Comparison of ENCODE assay signal across 19 cellular contexts in genomic region chr11:104522650-104523049, GRCh38.
A peak's percentile ranks its signal among the peaks of the same experiment; 100 is the strongest.
DNase-seq lines count a peak whose midpoint lies in the region; ATAC-seq and TF ChIP-seq lines count a peak whose summit lies in the region.
"Had no signal": no experiment of that assay in that cellular context is flagged by ENCODE, and none has a peak within 500 bp of the region (broad histone marks: within the 10 kb centered on the region; RNA-seq: fewer than 3 reads in every experiment).

No MANE protein-coding gene starts in this region.

- no peak overlapping the region for H2AFZ ChIP-seq in fibroblast of lung (ENCODE audit: low read length)

- DNase-seq in Right ventricle myocardium superior, result no peak
- no peak for DNase-seq in left ventricle myocardium inferior
- peak; percentile 2 for DNase-seq in SK-N-DZ (ENCODE audit: low spot score)
- DNase-seq in fibroblast of lung (ENCODE audit: low read depth in 2 of 2), result peak; percentile 24 to 30
- no peak for DNase-seq in KG1 (lab: John Stamatoyannopoulos, UW)
- DNase-seq in NCI-H187 (lab: John Stamatoyannopoulos, UW), result no peak
- DNase-seq in SW480 (ENCODE audit: low spot score), result no peak
- DNase-seq: activated CD4-positive, alpha-beta T cell treated with anti-CD3 and anti-CD28 coated beads for 36 hours; CD8-positive, alpha-beta T cell; central memory CD4-positive, alpha-beta T cell; effector memory CD4-positive, alpha-beta T cell; H7; midbrain; NCI-H2029; NCI-H69; stimulated activated CD4-positive, alpha-beta T cell treated with anti-CD3 and anti-CD28 coated beads, Interleukin-15, amount 100 ng/mL, for 24 hours; stimulated activated naive CD4-positive, alpha-beta T cell; thyroid gland had no signal

- intact Hi-C loops in Right ventricle myocardium superior (cut with DNase I) (no loop called here), left ventricle myocardium inferior (cut with micrococcal nuclease) (no loop called here)

- H3K4me1 ChIP-seq in left ventricle myocardium inferior (peaks cover 11% of the 10 kb centered on the region), fibroblast of lung (ENCODE audit: control insufficient read depth, extremely low read depth, insufficient read depth, low read length) (no peaks in the 10 kb centered on the region)
- H3K4me1 ChIP-seq: thyroid gland had no signal

- no peaks in the 10 kb centered on the region for H3K27me3 ChIP-seq in left ventricle myocardium inferior (ENCODE audit: low read depth)
- H3K27me3 ChIP-seq in fibroblast of lung (ENCODE audit: control insufficient read depth, insufficient read depth, low read length), result no peaks in the 10 kb centered on the region
- H3K27me3 ChIP-seq: thyroid gland had no signal

- no peaks in the 10 kb centered on the region for H4K20me1 ChIP-seq in fibroblast of lung (ENCODE audit: control insufficient read depth, extremely low read depth, insufficient read depth, low read length)

- no peak overlapping the region for H3K27ac ChIP-seq in left ventricle myocardium inferior (replicated peaks)
- H3K27ac ChIP-seq in fibroblast of lung (ENCODE audit: insufficient read depth, low read length), result no peak overlapping the region
- H3K27ac ChIP-seq: thyroid gland had no signal

- no peak overlapping the region for H3K4me2 ChIP-seq in fibroblast of lung (ENCODE audit: extremely low read depth, insufficient read depth, low read length)

- H3K36me3 ChIP-seq in left ventricle myocardium inferior (no peaks in the 10 kb centered on the region), fibroblast of lung (ENCODE audit: control insufficient read depth, insufficient read depth, low read length) (no peaks in the 10 kb centered on the region)
- H3K36me3 ChIP-seq: thyroid gland had no signal

- no peaks in the 10 kb centered on the region for H3K79me2 ChIP-seq in fibroblast of lung (ENCODE audit: control insufficient read depth, insufficient read depth, low read length)

- TF ChIP-seq CTCF in left ventricle myocardium inferior (IDR thresholded peaks at IDR 0.05; ENCODE audit: borderline replicate concordance) (no peak), fibroblast of lung (conservative IDR thresholded peaks at IDR 0.05 in 1 of 2, IDR thresholded peaks at IDR 0.05 in 1 of 2; ENCODE audit: low read depth in 1 of 2, low read length in 2 of 2) (no peak)

- no peaks in the 10 kb centered on the region for H3K9me3 ChIP-seq in left ventricle myocardium inferior (replicated peaks)
- no peaks in the 10 kb centered on the region for H3K9me3 ChIP-seq in fibroblast of lung (ENCODE audit: control insufficient read depth, insufficient read depth, low read depth, low read length)
- H3K9me3 ChIP-seq: thyroid gland had no signal

- no peak overlapping the region for H3K9ac ChIP-seq in fibroblast of lung (ENCODE audit: insufficient read depth, low read length)

- no peak overlapping the region for H3K4me3 ChIP-seq in left ventricle myocardium inferior
- H3K4me3 ChIP-seq in fibroblast of lung (replicated peaks in 1 of 4; ENCODE audit: control extremely low read depth in 1 of 4, insufficient read depth in 1 of 4, low read depth in 3 of 4, low read length in 4 of 4), result no peak overlapping the region
- H3K4me3 ChIP-seq: thyroid gland had no signal

- ATAC-seq in Right ventricle myocardium superior (ENCODE audit: poor library complexity) (peak; percentile 22), GM21529 (IDR thresholded peaks at IDR 0.05; ENCODE audit: unreplicated experiment) (no peak)
- ATAC-seq: activated CD4-positive, alpha-beta T cell treated with anti-CD3 and anti-CD28 coated beads for 36 hours; CD8-positive, alpha-beta T cell had no signal

Comparison
In these comparisons a context has a peak if more than half of its experiments do, and no peak if none do; other contexts are left out.
1. DNase-seq: peak in SK-N-DZ (single experiment) and fibroblast of lung (2 of 2); none in Right ventricle myocardium superior (single experiment), left ventricle myocardium inferior (single experiment), KG1 (single experiment), NCI-H187 (0 of 2) and SW480 (single experiment).